ENCODE assay signal across 8 cellular contexts in the genomic region with DNA sequence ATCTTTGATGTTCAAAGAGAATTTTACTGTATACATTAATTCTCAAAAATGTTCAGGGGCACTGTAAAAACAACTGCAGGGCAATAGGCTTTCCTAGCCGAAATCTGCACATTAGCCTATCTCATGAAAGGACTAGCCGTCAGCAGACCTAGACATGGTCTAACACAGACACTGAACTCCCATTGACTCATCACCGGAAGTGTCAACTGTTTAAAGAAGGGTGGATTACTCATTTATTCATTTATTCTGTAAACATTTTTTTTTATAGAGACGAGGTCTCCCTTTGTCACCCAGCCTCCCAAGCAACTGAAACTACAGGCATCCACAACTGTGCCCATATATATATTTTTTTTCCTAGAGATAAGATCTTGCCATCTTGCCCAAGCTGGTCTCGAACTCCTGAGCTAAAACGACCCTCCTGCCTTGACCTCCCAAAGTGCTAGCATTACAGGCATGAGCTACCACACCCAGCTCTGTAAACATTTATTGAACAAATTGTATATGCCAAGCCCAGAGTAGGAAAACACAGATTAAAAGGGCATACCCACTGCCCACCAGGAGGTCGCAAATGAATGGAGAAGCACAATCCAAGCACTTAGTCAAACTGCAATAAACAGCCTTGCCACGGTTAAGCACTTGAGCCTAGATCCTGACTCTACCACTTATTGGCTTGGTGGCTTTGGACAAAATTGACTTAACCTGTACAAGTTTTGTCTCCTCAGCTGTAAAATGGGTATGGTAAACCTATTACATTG. TPM values are rescaled to one million over a fixed set of nuclear protein-coding genes. Genes with fewer than 3 reads are reported as not detected.
A peak's percentile ranks its signal among the peaks of the same experiment; 100 is the strongest.
DNase-seq lines count a peak whose midpoint lies in the region; ATAC-seq, FAIRE-seq and TF ChIP-seq lines count a peak whose summit lies in the region.

No MANE protein-coding gene starts in this region.

- POLR2A ChIA-PET in activated CD4-positive, alpha-beta memory T cell treated with anti-CD3 and anti-CD28 coated beads, Interleukin-2, amount 10 ng/mL, durations not matched to agents 7 days and 5 days (lab: Charles Lee) = interaction anchor here (2.2 to 2.3 kb wide), 2 partner anchors 11 to 27 kb away, joined by 5 to 6 read pairs; partner anchors contain the start of gene RAB30

- no peaks in the 10 kb centered on the region for H3K27me3 Mint-ChIP-seq in activated CD4-positive, alpha-beta memory T cell treated with anti-CD3 and anti-CD28 coated beads, Interleukin-2, amount 10 ng/mL, durations not matched to agents 7 days and 5 days

- CTCF ChIA-PET in activated CD4-positive, alpha-beta memory T cell treated with anti-CD3 and anti-CD28 coated beads, Interleukin-2, amount 10 ng/mL, durations not matched to agents 7 days and 5 days (lab: Charles Lee) = interaction anchor here (1.3 to 1.5 kb wide), 2 partner anchors 47 to 176 kb away, joined by 3 read pairs; no protein-coding TSS in a partner anchor

- peak; percentile 76 for ATAC-seq in GM21367 (IDR thresholded peaks at IDR 0.05; ENCODE audit: unreplicated experiment)
- no peak for ATAC-seq in HG02571 (IDR thresholded peaks at IDR 0.05; ENCODE audit: unreplicated experiment)

- no peak overlapping the region for H3K27ac Mint-ChIP-seq in activated CD4-positive, alpha-beta memory T cell treated with anti-CD3 and anti-CD28 coated beads, Interleukin-2, amount 10 ng/mL, durations not matched to agents 7 days and 5 days

- DNase-seq in COLO668 (lab: John Stamatoyannopoulos, UW; ENCODE audit: unreplicated experiment) = peak; percentile 35
- peak; percentile 88 for DNase-seq in HT1080 (ENCODE audit: low read depth)
- peak; percentile 93 for DNase-seq in bronchial epithelial cell (ENCODE audit: low read depth)
- DNase-seq in urothelium cell line (ENCODE audit: low spot score) = peak; percentile 80
- no peak for DNase-seq in activated CD4-positive, alpha-beta memory T cell treated with anti-CD3 and anti-CD28 coated beads, Interleukin-2, amount 10 ng/mL, durations not matched to agents 7 days and 5 days
- DNase-seq in NCI-H446 treated with DMSO at 0.1 percent for 48 hours (lab: John Stamatoyannopoulos, UW) = no peak

- H3K4me1 Mint-ChIP-seq in activated CD4-positive, alpha-beta memory T cell treated with anti-CD3 and anti-CD28 coated beads, Interleukin-2, amount 10 ng/mL, durations not matched to agents 7 days and 5 days = peaks cover 12% of the 10 kb centered on the region

- no peak for FAIRE-seq in bronchial epithelial cell (lab: Jason Lieb, UNC)
- FAIRE-seq in urothelium cell line (lab: Jason Lieb, UNC) = no peak

- H3K36me3 ChIP-seq in bronchial epithelial cell (ENCODE audit: control insufficient read depth, insufficient read depth, low read length) = no peaks in the 10 kb centered on the region

- H3K36me3 Mint-ChIP-seq in activated CD4-positive, alpha-beta memory T cell treated with anti-CD3 and anti-CD28 coated beads, Interleukin-2, amount 10 ng/mL, durations not matched to agents 7 days and 5 days (ENCODE audit: low read depth) = no peaks in the 10 kb centered on the region

- no peak overlapping the region for H3K4me3 ChIP-seq in bronchial epithelial cell (ENCODE audit: low read depth, low read length)

- TF ChIP-seq CTCF in bronchial epithelial cell (IDR thresholded peaks at IDR 0.05; ENCODE audit: insufficient read depth, low read length, severe bottlenecking) = no peak

- no peak overlapping the region for H3K4me3 Mint-ChIP-seq in activated CD4-positive, alpha-beta memory T cell treated with anti-CD3 and anti-CD28 coated beads, Interleukin-2, amount 10 ng/mL, durations not matched to agents 7 days and 5 days

- H3K27me3 ChIP-seq in bronchial epithelial cell (ENCODE audit: control insufficient read depth, insufficient read depth, low read length) = no peaks in the 10 kb centered on the region

- H3K9me3 Mint-ChIP-seq in activated CD4-positive, alpha-beta memory T cell treated with anti-CD3 and anti-CD28 coated beads, Interleukin-2, amount 10 ng/mL, durations not matched to agents 7 days and 5 days = no peaks in the 10 kb centered on the region

RNA-seq across cellular contexts. Expression of gene RAB30, which starts 26.6 kb away (rescaled TPM):
- total RNA-seq in HT1080 (2014; rRNA removed; shearing (Covaris generic)) = 3.2 and 6.0 TPM in 2 replicates
- 3.8 and 4.1 TPM in 2 replicates for polyA plus RNA-seq in HT1080 (2015; cell fraction: cytosol; rRNA removed)
- 5.4 and 7.6 TPM in 2 replicates for polyA plus RNA-seq in HT1080 (2015; cell fraction: nucleus; rRNA removed)
- 3.2 and 3.7 TPM in 2 replicates for total RNA-seq in bronchial epithelial cell
- 10 to 100 TPM in 1 of 2 experiments, 1 to 10 TPM in 1; 9.9 to 10.2 TPM for total RNA-seq in activated CD4-positive, alpha-beta memory T cell treated with anti-CD3 and anti-CD28 coated beads, Interleukin-2, amount 10 ng/mL, durations not matched to agents 7 days and 5 days

Comparison
In these comparisons a context has a peak if more than half of its experiments do, and no peak if none do; other contexts are left out.
1. DNase-seq: peak in COLO668 (single experiment), HT1080 (single experiment), bronchial epithelial cell (single experiment) and urothelium cell line (single experiment); none in activated CD4-positive, alpha-beta memory T cell treated with anti-CD3 and anti-CD28 coated beads, Interleukin-2, amount 10 ng/mL, durations not matched to agents 7 days and 5 days (single experiment) and NCI-H446 treated with DMSO at 0.1 percent for 48 hours (single experiment).